8 cellular contexts compared by ENCODE assay signal in the genomic region with DNA sequence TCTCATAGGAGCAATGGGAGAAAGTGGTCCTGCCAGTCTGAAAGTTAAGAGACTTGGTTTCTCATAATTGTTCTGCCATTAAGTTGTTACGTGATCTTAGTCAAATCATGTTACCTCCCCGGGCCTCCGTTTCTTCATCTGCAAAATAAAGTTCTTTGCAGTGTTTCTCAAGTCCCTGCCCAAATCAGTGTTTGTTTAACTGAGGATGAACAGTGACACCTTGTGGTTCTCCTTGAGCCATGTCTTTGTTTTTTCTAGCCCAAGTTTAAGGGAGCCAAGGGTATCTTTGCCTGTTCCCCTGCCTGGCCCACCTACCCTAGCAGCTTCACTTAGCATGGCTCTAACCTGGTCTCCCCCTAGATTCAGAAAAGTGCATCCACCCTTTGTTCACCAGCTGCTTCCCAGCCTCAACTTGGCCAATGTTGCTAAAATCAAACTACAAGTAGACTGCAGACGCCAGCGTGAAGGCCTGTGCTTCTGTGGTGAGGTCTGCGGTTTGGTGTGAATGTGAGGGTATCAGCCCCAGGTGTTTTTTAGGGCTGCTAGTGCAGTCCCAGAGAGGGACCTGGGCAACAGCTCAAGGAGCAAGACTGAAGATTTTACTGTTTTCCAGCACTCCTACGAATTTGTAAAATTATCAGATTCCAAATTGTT. TPM values are rescaled to one million over a fixed set of nuclear protein-coding genes. Genes with fewer than 3 reads are reported as not detected.
DNase-seq lines count a peak whose midpoint lies in the region; ATAC-seq and TF ChIP-seq lines count a peak whose summit lies in the region.

No MANE protein-coding gene starts in this region.

- H3K4me1 Mint-ChIP-seq in activated CD8-positive, alpha-beta T cell treated with anti-CD3 and anti-CD28 coated beads for 36 hours (ENCODE audit: low read depth) = no peaks in the 10 kb centered on the region

- POLR2A ChIA-PET in activated CD8-positive, alpha-beta T cell treated with anti-CD3 and anti-CD28 coated beads for 36 hours (lab: Charles Lee) = no interaction called here

- peak; percentile 64 for TF ChIP-seq CTCF in GM13977 (IDR thresholded peaks at IDR 0.05; ENCODE audit: extremely low read depth, insufficient read depth, missing control alignments)
- TF ChIP-seq CTCF in activated CD8-positive, alpha-beta T cell treated with anti-CD3 and anti-CD28 coated beads for 36 hours (IDR thresholded peaks at IDR 0.05) = peak; percentile 24

- no peaks in the 10 kb centered on the region for H3K9me3 Mint-ChIP-seq in activated CD8-positive, alpha-beta T cell treated with anti-CD3 and anti-CD28 coated beads for 36 hours

- H3K27me3 Mint-ChIP-seq in activated CD8-positive, alpha-beta T cell treated with anti-CD3 and anti-CD28 coated beads for 36 hours = peaks cover 2% of the 10 kb centered on the region

- intact Hi-C loops in activated CD8-positive, alpha-beta T cell treated with anti-CD3 and anti-CD28 coated beads for 36 hours (cut with micrococcal nuclease) = loop anchor here (2.0 kb wide), 1 partner anchor 49 kb away; no protein-coding TSS in a partner anchor
- intact Hi-C loops in left ventricle myocardium superior (cut with micrococcal nuclease) = loop anchor here (2.0 kb wide), 1 partner anchor 49 kb away; no protein-coding TSS in a partner anchor

- CTCF ChIA-PET in activated CD8-positive, alpha-beta T cell treated with anti-CD3 and anti-CD28 coated beads for 36 hours (lab: Charles Lee) = interaction anchor here (1.1 to 3.1 kb wide), 4 partner anchors 9 to 50 kb away, joined by 3 to 23 read pairs (median 8); no protein-coding TSS in a partner anchor

- in situ Hi-C loops in GM13977 (cut with MboI; ENCODE audit: low pct_unique_long_range_greater_than_20kb, low sequenced_read_pairs, unreplicated experiment) = no loop called here

- no peak for ATAC-seq in activated CD8-positive, alpha-beta T cell treated with anti-CD3 and anti-CD28 coated beads for 36 hours
- ATAC-seq in left ventricle myocardium superior = peak; percentile 65

- H3K36me3 Mint-ChIP-seq in activated CD8-positive, alpha-beta T cell treated with anti-CD3 and anti-CD28 coated beads for 36 hours (ENCODE audit: low read depth) = no peaks in the 10 kb centered on the region

- H3K4me3 ChIP-seq in skeletal muscle cell (ENCODE audit: low read depth, low read length) = no peak overlapping the region

- peak; percentile 64 for DNase-seq in AG08396 (ENCODE audit: low spot score)
- peak; percentile 55 for DNase-seq in GM13977 (ENCODE audit: low spot score)
- peak; percentile 9 for DNase-seq in NCI-H1092 (lab: John Stamatoyannopoulos, UW)
- DNase-seq in activated CD8-positive, alpha-beta T cell treated with anti-CD3 and anti-CD28 coated beads for 36 hours = peak; percentile 3
- DNase-seq in left ventricle myocardium superior = no peak
- peak; percentile 49 for DNase-seq in skeletal muscle cell (ENCODE audit: low read depth)
- DNase-seq in NCI-H146 treated with DMSO at 0.1 percent for 48 hours (lab: John Stamatoyannopoulos, UW; ENCODE audit: unreplicated experiment) = no peak
- DNase-seq in effector CD8-positive, alpha-beta T cell (lab: John Stamatoyannopoulos, UW) = no peak

- H3K27ac Mint-ChIP-seq in activated CD8-positive, alpha-beta T cell treated with anti-CD3 and anti-CD28 coated beads for 36 hours = no peak overlapping the region

- no peak overlapping the region for H3K4me3 Mint-ChIP-seq in activated CD8-positive, alpha-beta T cell treated with anti-CD3 and anti-CD28 coated beads for 36 hours

RNA-seq across cellular contexts. Expression of a gene that starts 35.5 kb away (rescaled TPM):
- under 1 TPM; 0.07 to 0.16 TPM for total RNA-seq in activated CD8-positive, alpha-beta T cell treated with anti-CD3 and anti-CD28 coated beads for 36 hours
- total RNA-seq in left ventricle myocardium superior = 28.8 TPM

Comparison
In these comparisons a context has a peak if more than half of its experiments do, and no peak if none do; other contexts are left out.
1. DNase-seq: peak in AG08396 (single experiment), GM13977 (single experiment), NCI-H1092 (single experiment), activated CD8-positive, alpha-beta T cell treated with anti-CD3 and anti-CD28 coated beads for 36 hours (single experiment) and skeletal muscle cell (single experiment); none in left ventricle myocardium superior (single experiment), NCI-H146 treated with DMSO at 0.1 percent for 48 hours (single experiment) and effector CD8-positive, alpha-beta T cell (single experiment).
2. RNA of a gene that starts 35.5 kb away (total RNA-seq): 28.8 TPM in left ventricle myocardium superior (single experiment); 0.07 to 0.16 TPM in activated CD8-positive, alpha-beta T cell treated with anti-CD3 and anti-CD28 coated beads for 36 hours; every median in the first group is over 10 times any median in the second.